8 cellular contexts compared by ENCODE assay signal in the genomic region with DNA sequence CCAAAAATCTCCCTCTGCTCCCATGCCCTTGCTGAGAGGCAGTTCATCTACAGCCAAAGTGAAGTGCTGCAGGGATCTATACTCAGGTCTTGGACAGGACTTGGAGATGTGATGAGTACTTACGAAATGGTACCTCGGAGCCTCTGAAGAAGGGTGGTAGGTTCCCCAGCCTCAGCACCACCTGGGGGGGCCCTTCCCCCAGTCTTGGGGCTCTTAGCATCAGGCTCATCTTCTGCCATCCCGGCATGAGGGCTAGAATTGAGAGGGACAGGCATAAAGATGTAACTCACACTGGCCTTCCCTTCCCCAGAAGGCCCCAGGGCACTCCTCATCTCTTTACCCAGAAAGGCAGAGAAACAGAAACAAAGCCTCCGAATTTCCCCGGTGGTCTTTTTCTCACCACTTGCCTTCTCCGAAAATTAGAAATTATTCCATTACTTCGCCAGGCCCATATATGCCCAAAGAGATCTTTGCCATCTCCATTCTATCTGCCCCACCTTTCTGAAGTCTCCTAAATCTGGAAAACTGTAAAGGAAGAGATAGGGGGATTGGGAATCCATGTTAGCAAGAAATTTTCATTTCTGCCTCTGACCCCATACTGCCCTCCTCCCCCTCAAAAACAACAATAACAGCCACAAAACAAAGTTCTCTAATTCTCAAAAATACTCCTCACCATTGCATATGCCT. TPM values are rescaled to one million over a fixed set of nuclear protein-coding genes. Genes with fewer than 3 reads are reported as not detected.
A peak's percentile ranks its signal among the peaks of the same experiment; 100 is the strongest.
DNase-seq lines count a peak whose midpoint lies in the region; FAIRE-seq and TF ChIP-seq lines count a peak whose summit lies in the region.

No MANE protein-coding gene starts in this region.

- TF ChIP-seq CTCF in endothelial cell of umbilical vein (IDR thresholded peaks at IDR 0.05; ENCODE audit: extremely low read depth in 1 of 2, insufficient read depth in 1 of 2, low read depth in 1 of 2, low read length in 2 of 2): no peak
- TF ChIP-seq CTCF in ovary (IDR thresholded peaks at IDR 0.05): no peak

- H3K27me3 Mint-ChIP-seq in CD8-positive, alpha-beta memory T cell: no peaks in the 10 kb centered on the region

- intact Hi-C loops in endothelial cell of umbilical vein (cut with micrococcal nuclease) (loop anchor here (5.0 to 10.0 kb wide), 2 partner anchors 241 to 491 kb away; a partner anchor contains a TSS), ovary (cut with DNase I) (loop anchor here in 1 of 4 donors (5.0 kb wide), 1 partner anchor 56 kb away; no protein-coding TSS in a partner anchor)

- H3K27me3 ChIP-seq in CD8-positive, alpha-beta memory T cell (ENCODE audit: insufficient read depth, low read length, poor library complexity, severe bottlenecking): no peaks in the 10 kb centered on the region
- H3K27me3 ChIP-seq in SJCRH30 (no peaks in the 10 kb centered on the region), endothelial cell of umbilical vein (ENCODE audit: control insufficient read depth in 2 of 2, insufficient read depth in 2 of 2, low read length in 2 of 2) (no peaks in the 10 kb centered on the region), ovary (no peaks in the 10 kb centered on the region)

- H4K20me1 ChIP-seq in endothelial cell of umbilical vein (replicated peaks; ENCODE audit: control insufficient read depth, extremely low read depth, insufficient read depth, low read length): no peaks in the 10 kb centered on the region

- peak overlapping the region; percentile 15 for H2AFZ ChIP-seq in endothelial cell of umbilical vein (ENCODE audit: low read depth, low read length)

- peak overlapping the region; percentile 80 for H3K4me2 ChIP-seq in endothelial cell of umbilical vein (ENCODE audit: insufficient read depth, low read length)

- POLR2A ChIA-PET in CD8-positive, alpha-beta memory T cell (lab: Charles Lee): interaction anchor here (0.5 to 1.7 kb wide), 4 partner anchors 19 to 271 kb away, joined by 3 to 13 read pairs (median 8); a partner anchor contains a TSS
- POLR2A ChIA-PET in endothelial cell of umbilical vein (lab: Charles Lee): no interaction called here

- no peak for TF ChIP-seq POLR2A in endothelial cell of umbilical vein (IDR thresholded peaks at IDR 0.05; ENCODE audit: low read depth, low read length)
- no peak for TF ChIP-seq POLR2A in ovary (IDR thresholded peaks at IDR 0.05)

- H3K9me3 ChIP-seq in CD8-positive, alpha-beta memory T cell (ENCODE audit: low read length): no peaks in the 10 kb centered on the region
- H3K9me3 ChIP-seq in SJCRH30 (replicated peaks) (no peaks in the 10 kb centered on the region; the same call in 1 of the 2 replicates), endothelial cell of umbilical vein (replicated peaks; ENCODE audit: control insufficient read depth, insufficient read depth, low read length) (no peaks in the 10 kb centered on the region), ovary (no peaks in the 10 kb centered on the region)

- WGBS in ovary, 3 donors: 29 to 46% (median 35%) methylated on average over 7 of the region's 7 CpGs

- H3K4me3 ChIP-seq in CD8-positive, alpha-beta memory T cell (ENCODE audit: low read length): peak overlapping the region; percentile 97
- H3K4me3 ChIP-seq in SJCRH30 (peak overlapping the region; percentile 66), endothelial cell of umbilical vein (replicated peaks in 1 of 3; ENCODE audit: insufficient read depth in 1 of 3, low read depth in 1 of 3, low read length in 3 of 3) (peak overlapping the region; percentile 4 to 49 (median 48)), ovary (peak overlapping the region; percentile 44)

- peaks cover 23% of the 10 kb centered on the region for H3K4me1 ChIP-seq in CD8-positive, alpha-beta memory T cell (ENCODE audit: insufficient read depth, low read length)
- peaks cover 5% of the 10 kb centered on the region; the same call in 1 of the 2 replicates for H3K4me1 ChIP-seq in SJCRH30
- H3K4me1 ChIP-seq in endothelial cell of umbilical vein (ENCODE audit: control insufficient read depth, extremely low read depth, insufficient read depth, low read length): peaks cover 11% of the 10 kb centered on the region
- H3K4me1 ChIP-seq in ovary (ENCODE audit: insufficient read depth): peaks cover 2% of the 10 kb centered on the region

- H3K9ac ChIP-seq in endothelial cell of umbilical vein (replicated peaks; ENCODE audit: extremely low read depth, insufficient read depth, low read length): peak overlapping the region; percentile 68

- peak overlapping the region; percentile 95 to 100 (median 98) for H3K27ac Mint-ChIP-seq in CD8-positive, alpha-beta memory T cell

- H3K36me3 Mint-ChIP-seq in CD8-positive, alpha-beta memory T cell: peaks cover 0 to 54% (median 5%) of the 10 kb centered on the region in 3 donors

- CTCF ChIA-PET in CD8-positive, alpha-beta memory T cell (lab: Charles Lee): no interaction called here
- CTCF ChIA-PET in endothelial cell of umbilical vein (lab: Charles Lee): interaction anchor here (1.0 to 14.4 kb wide), 3 partner anchors 42 to 65 kb away, joined by 3 to 674 read pairs (median 4); no protein-coding TSS in a partner anchor

- TF ChIP-seq EP300 in ovary (IDR thresholded peaks at IDR 0.05): no peak

- H3K9me3 Mint-ChIP-seq in CD8-positive, alpha-beta memory T cell: no peaks in the 10 kb centered on the region

- dilution Hi-C loops in endothelial cell of umbilical vein (cut with MboI; ENCODE audit: extremely low pct_ligation_motif_present, low sequenced_read_pairs): no loop called here

- BruUV-seq in endothelial cell of umbilical vein (replicated peaks; lab: Mats Ljungman, UMichigan): TSS peak; percentile 72

- H3K9me1 ChIP-seq in endothelial cell of umbilical vein (replicated peaks; ENCODE audit: control insufficient read depth, extremely low read depth, insufficient read depth, low read length): no peaks in the 10 kb centered on the region

- DNase-seq in CD8-positive, alpha-beta memory T cell: no peak
- DNase-seq in SJCRH30: no peak
- DNase-seq in endothelial cell of umbilical vein (ENCODE audit: low read depth, low spot score): peak; percentile 14
- DNase-seq in ovary: peak in 1 of 5 donors; percentile 37
- no peak for DNase-seq in NK-92 (lab: John Stamatoyannopoulos, UW; ENCODE audit: unreplicated experiment)
- DNase-seq in NCI-H82 (lab: John Stamatoyannopoulos, UW): no peak
- DNase-seq in cerebellar nuclear complex (lab: John Stamatoyannopoulos, UW): no peak
- no peak for DNase-seq in activated CD4-positive, CD25-positive, alpha-beta regulatory T cell (lab: John Stamatoyannopoulos, UW)

- peaks cover 24% of the 10 kb centered on the region for H3K36me3 ChIP-seq in CD8-positive, alpha-beta memory T cell (ENCODE audit: insufficient read depth, low read length)
- 0 out of 2 replicates have a peak, but pooled peaks cover 5% of the 10 kb centered on the region for H3K36me3 ChIP-seq in SJCRH30
- peaks cover 3 to 16% of the 10 kb centered on the region in 2 experiments for H3K36me3 ChIP-seq in endothelial cell of umbilical vein (ENCODE audit: control insufficient read depth in 2 of 2, extremely low read depth in 1 of 2, insufficient read depth in 2 of 2, low read length in 2 of 2)
- H3K36me3 ChIP-seq in ovary: no peaks in the 10 kb centered on the region

- H3K27ac ChIP-seq in CD8-positive, alpha-beta memory T cell (ENCODE audit: low read depth, low read length): peak overlapping the region; percentile 98
- H3K27ac ChIP-seq in SJCRH30 (peak overlapping the region; percentile 78), endothelial cell of umbilical vein (ENCODE audit: insufficient read depth, low read depth, low read length) (peak overlapping the region; percentile 71), ovary (peak overlapping the region; percentile 30 to 84)

- H3K4me1 Mint-ChIP-seq in CD8-positive, alpha-beta memory T cell: peaks cover 28 to 43% (median 38%) of the 10 kb centered on the region in 3 donors

- H3K79me2 ChIP-seq in endothelial cell of umbilical vein (ENCODE audit: control insufficient read depth, insufficient read depth, low read length): peaks cover 4% of the 10 kb centered on the region

- peak overlapping the region; percentile 85 to 95 (median 93) for H3K4me3 Mint-ChIP-seq in CD8-positive, alpha-beta memory T cell

- no peak for FAIRE-seq in endothelial cell of umbilical vein (lab: Jason Lieb, UNC)

RNA-seq across cellular contexts. Expression of a gene that starts 0.8 kb away (rescaled TPM):
- 10 to 100 TPM; 77.2 to 77.4 TPM for total RNA-seq in CD8-positive, alpha-beta memory T cell
- 38.0 TPM for polyA plus RNA-seq in CD8-positive, alpha-beta memory T cell
- 29.1 and 33.2 TPM in 2 replicates for total RNA-seq in SJCRH30 (2014; rRNA removed; shearing (Covaris generic))
- 46.3 and 52.8 TPM in 2 replicates for total RNA-seq in endothelial cell of umbilical vein
- polyA plus RNA-seq in endothelial cell of umbilical vein: 18.9 and 23.5 TPM in 2 replicates
- polyA plus RNA-seq in endothelial cell of umbilical vein (2011; cell fraction: cytosol; rRNA removed): 24.3 and 24.7 TPM in 2 replicates
- 106 and 107 TPM in 2 replicates for polyA plus RNA-seq in endothelial cell of umbilical vein (2011; cell fraction: nucleus; rRNA removed)
- polyA plus RNA-seq in endothelial cell of umbilical vein (2012): 33.1 and 35.5 TPM in 2 replicates
- polyA minus RNA-seq in endothelial cell of umbilical vein: 49.6 and 85.6 TPM in 2 replicates
- polyA minus RNA-seq in endothelial cell of umbilical vein (2011; cell fraction: cytosol; rRNA and poly(A)+ RNA removed): 60.8 TPM
- polyA minus RNA-seq in endothelial cell of umbilical vein (2011; cell fraction: nucleus; rRNA and poly(A)+ RNA removed): 22.9 and 23.0 TPM in 2 replicates
- total RNA-seq in ovary: 10 to 100 TPM; 11.8 to 27.9 (median 22.6) TPM
- polyA plus RNA-seq in ovary: 10 to 100 TPM; 12.1 to 38.7 TPM

RNA-seq across cellular contexts. Expression of a gene that starts 19.0 kb away (rescaled TPM):
- total RNA-seq in CD8-positive, alpha-beta memory T cell: 10 to 100 TPM; 59.9 to 65.5 TPM
- polyA plus RNA-seq in CD8-positive, alpha-beta memory T cell: 67.5 TPM
- total RNA-seq in SJCRH30 (2014; rRNA removed; shearing (Covaris generic)): 29.4 and 32.3 TPM in 2 replicates
- 58.3 and 60.9 TPM in 2 replicates for total RNA-seq in endothelial cell of umbilical vein
- 63.3 and 67.8 TPM in 2 replicates for polyA plus RNA-seq in endothelial cell of umbilical vein
- polyA plus RNA-seq in endothelial cell of umbilical vein (2011; cell fraction: cytosol; rRNA removed): 66.0 and 68.4 TPM in 2 replicates
- 102 and 122 TPM in 2 replicates for polyA plus RNA-seq in endothelial cell of umbilical vein (2011; cell fraction: nucleus; rRNA removed)
- 34.7 and 42.7 TPM in 2 replicates for polyA plus RNA-seq in endothelial cell of umbilical vein (2012)
- 119 and 150 TPM in 2 replicates for polyA minus RNA-seq in endothelial cell of umbilical vein
- polyA minus RNA-seq in endothelial cell of umbilical vein (2011; cell fraction: cytosol; rRNA and poly(A)+ RNA removed): 52.6 TPM
- polyA minus RNA-seq in endothelial cell of umbilical vein (2011; cell fraction: nucleus; rRNA and poly(A)+ RNA removed): 58.8 and 87.6 TPM in 2 replicates
- 10 to 100 TPM; 39.8 to 88.9 (median 63.8) TPM for total RNA-seq in ovary
- 10 to 100 TPM; 40.4 to 65.1 TPM for polyA plus RNA-seq in ovary

RNA-seq across cellular contexts. Expression of a gene that starts 26.3 kb away (rescaled TPM):
- total RNA-seq in CD8-positive, alpha-beta memory T cell: not detected
- polyA plus RNA-seq in CD8-positive, alpha-beta memory T cell: not detected
- 10.4 and 11.8 TPM in 2 replicates for total RNA-seq in SJCRH30 (2014; rRNA removed; shearing (Covaris generic))
- total RNA-seq in endothelial cell of umbilical vein (12.4 and 18.0 TPM in 2 replicates), ovary (100 to 1,000 TPM in 1 of 7 donors, 10 to 100 TPM in 6; 29.6 to 117 (median 87.3) TPM)
- polyA plus RNA-seq in endothelial cell of umbilical vein (37.3 and 40.6 TPM in 2 replicates), ovary (10 to 100 TPM; 49.2 to 65.7 TPM)
- polyA plus RNA-seq in endothelial cell of umbilical vein (2011; cell fraction: cytosol; rRNA removed): 25.7 and 28.0 TPM in 2 replicates
- polyA plus RNA-seq in endothelial cell of umbilical vein (2011; cell fraction: nucleus; rRNA removed): 73.3 and 91.2 TPM in 2 replicates
- polyA plus RNA-seq in endothelial cell of umbilical vein (2012): 12.8 and 24.9 TPM in 2 replicates
- 23.4 and 26.0 TPM in 2 replicates for polyA minus RNA-seq in endothelial cell of umbilical vein
- polyA minus RNA-seq in endothelial cell of umbilical vein (2011; cell fraction: cytosol; rRNA and poly(A)+ RNA removed): 26.1 TPM
- polyA minus RNA-seq in endothelial cell of umbilical vein (2011; cell fraction: nucleus; rRNA and poly(A)+ RNA removed): 9.0 and 13.2 TPM in 2 replicates

RNA-seq across cellular contexts. Expression of a gene that starts 53.1 kb away (rescaled TPM):
- total RNA-seq in CD8-positive, alpha-beta memory T cell: 100 to 1,000 TPM; 479 to 492 TPM
- 60.1 TPM for polyA plus RNA-seq in CD8-positive, alpha-beta memory T cell
- 355 and 363 TPM in 2 replicates for total RNA-seq in SJCRH30 (2014; rRNA removed; shearing (Covaris generic))
- 322 and 335 TPM in 2 replicates for total RNA-seq in endothelial cell of umbilical vein
- 835 and 874 TPM in 2 replicates for polyA plus RNA-seq in endothelial cell of umbilical vein
- polyA plus RNA-seq in endothelial cell of umbilical vein (2011; cell fraction: cytosol; rRNA removed): 578 and 639 TPM in 2 replicates
- polyA plus RNA-seq in endothelial cell of umbilical vein (2011; cell fraction: nucleus; rRNA removed): 591 and 673 TPM in 2 replicates
- polyA plus RNA-seq in endothelial cell of umbilical vein (2012): 341 and 438 TPM in 2 replicates
- 333 and 375 TPM in 2 replicates for polyA minus RNA-seq in endothelial cell of umbilical vein
- 259 TPM for polyA minus RNA-seq in endothelial cell of umbilical vein (2011; cell fraction: cytosol; rRNA and poly(A)+ RNA removed)
- 64.9 and 91.2 TPM in 2 replicates for polyA minus RNA-seq in endothelial cell of umbilical vein (2011; cell fraction: nucleus; rRNA and poly(A)+ RNA removed)
- 100 to 1,000 TPM; 190 to 219 (median 206) TPM for total RNA-seq in ovary
- polyA plus RNA-seq in ovary: 100 to 1,000 TPM; 221 to 274 TPM

Comparison
In these comparisons a context has a peak if more than half of its experiments do, and no peak if none do; other contexts are left out.
1. H3K4me3 ChIP-seq: peak in every context shown above with its lines; median percentile 97 in CD8-positive, alpha-beta memory T cell; 66 in SJCRH30; 48 in endothelial cell of umbilical vein; 44 in ovary.
2. RNA of a gene that starts 26.3 kb away (total RNA-seq): 29.6 to 117 TPM in ovary, 12.4 to 18.0 TPM in endothelial cell of umbilical vein and 10.4 to 11.8 TPM in SJCRH30; not detected in CD8-positive, alpha-beta memory T cell; every median in the first group is over 10 times any median in the second.
3. Peak in every context shown above with its lines, with median percentiles within 50 percentile points of each other: H3K27ac ChIP-seq.